In the genomic region with DNA sequence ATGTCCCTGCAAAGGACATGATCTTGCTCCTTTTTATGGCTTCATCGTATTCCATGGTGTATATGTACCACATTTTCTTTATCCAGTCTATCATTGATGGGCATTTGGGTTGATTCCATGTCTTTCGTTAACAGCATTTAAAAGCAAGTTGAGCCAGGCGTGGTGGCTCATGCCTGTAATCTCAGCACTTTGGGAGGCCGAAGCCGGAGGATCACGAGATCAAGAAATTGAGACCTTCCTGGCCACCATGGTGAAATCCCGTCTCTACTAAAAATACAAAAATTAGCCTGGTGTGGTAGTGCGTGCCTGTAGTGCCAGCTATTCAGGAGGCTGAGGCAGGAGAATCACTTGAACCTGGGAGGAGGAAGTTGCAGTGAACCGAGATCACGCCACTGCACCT, we compare ENCODE assay signal across 6 cellular contexts.
A peak's percentile ranks its signal among the peaks of the same experiment; 100 is the strongest.
DNase-seq lines count a peak whose midpoint lies in the region; ATAC-seq and TF ChIP-seq lines count a peak whose summit lies in the region.
"Not testable (repeated sequence)": the region's sequence is repeated elsewhere in the genome, so short reads cannot be mapped to it uniquely, and the experiment has no call there.

No MANE protein-coding gene starts in this region.

- H3K36me3 Mint-ChIP-seq in endodermal cell (ENCODE audit: low read depth); memory B cell; natural killer cell treated with Interleukin-12 subunit alpha and Interleukin-12 subunit beta and Interleukin-15 and Interleukin-18, amount 100 ng/mL, for 72 hours: not testable (repeated sequence)

- not testable (repeated sequence) for TF ChIP-seq EP300 in sigmoid colon (IDR thresholded peaks at IDR 0.05)

- not testable (repeated sequence) for H3K9me3 ChIP-seq in endodermal cell (ENCODE audit: control insufficient read depth, low read length); sigmoid colon; upper lobe of right lung

- H3K36me3 ChIP-seq in endodermal cell (ENCODE audit: control insufficient read depth, insufficient read depth, low read length); sigmoid colon; upper lobe of right lung: not testable (repeated sequence)

- peak; percentile 6 for DNase-seq in activated effector memory CD4-positive, alpha-beta T cell treated with anti-CD3 and anti-CD28 coated beads, Interleukin-2, amount 50 U/mL, for 16 hours
- DNase-seq in endodermal cell (peak; percentile 4), sigmoid colon (peak; percentile 28), upper lobe of right lung (peak; percentile 10)
- not testable (repeated sequence) for DNase-seq in memory B cell (ENCODE audit: low spot score in 2 of 2)
- peak; percentile 25 for DNase-seq in natural killer cell treated with Interleukin-12 subunit alpha and Interleukin-12 subunit beta and Interleukin-15 and Interleukin-18, amount 100 ng/mL, for 72 hours (ENCODE audit: low spot score)

- H3K9ac ChIP-seq in endodermal cell (ENCODE audit: extremely low read depth, low read length, poor library complexity, severe bottlenecking) = not testable (repeated sequence)

- intact Hi-C loops in sigmoid colon (cut with DNase I); upper lobe of right lung (cut with DNase I): not testable (repeated sequence)

- not testable (repeated sequence) for H3K4me3 ChIP-seq in endodermal cell (ENCODE audit: low read length); sigmoid colon; upper lobe of right lung

- not testable (repeated sequence) for TF ChIP-seq CTCF in endodermal cell (conservative IDR thresholded peaks at IDR 0.05); sigmoid colon (IDR thresholded peaks at IDR 0.05); upper lobe of right lung (IDR thresholded peaks at IDR 0.05)

- not testable (repeated sequence) for H3K27ac ChIP-seq in endodermal cell (ENCODE audit: low read depth, low read length); sigmoid colon; upper lobe of right lung

- not testable (repeated sequence) for H3K4me1 ChIP-seq in endodermal cell (ENCODE audit: control insufficient read depth, insufficient read depth, low read length)
- H3K4me1 ChIP-seq in sigmoid colon (peaks cover 0 to 32% (median 24%) of the 10 kb centered on the region in 4 donors), upper lobe of right lung (peaks cover 16% of the 10 kb centered on the region)

- H3K9me3 Mint-ChIP-seq in endodermal cell; memory B cell; natural killer cell treated with Interleukin-12 subunit alpha and Interleukin-12 subunit beta and Interleukin-15 and Interleukin-18, amount 100 ng/mL, for 72 hours: not testable (repeated sequence)

- H3K4me1 Mint-ChIP-seq in endodermal cell = not testable (repeated sequence)
- peaks cover 44% of the 10 kb centered on the region for H3K4me1 Mint-ChIP-seq in memory B cell
- H3K4me1 Mint-ChIP-seq in natural killer cell treated with Interleukin-12 subunit alpha and Interleukin-12 subunit beta and Interleukin-15 and Interleukin-18, amount 100 ng/mL, for 72 hours (ENCODE audit: low read depth in 2 of 2) = peaks cover 26 to 58% of the 10 kb centered on the region in 2 donors

- not testable (repeated sequence) for ATAC-seq in memory B cell (ENCODE audit: low read depth); natural killer cell treated with Interleukin-12 subunit alpha and Interleukin-12 subunit beta and Interleukin-15 and Interleukin-18, amount 100 ng/mL, for 72 hours; upper lobe of right lung

- H3K27me3 ChIP-seq in endodermal cell (ENCODE audit: control insufficient read depth, insufficient read depth, low read length, poor library complexity, severe bottlenecking); sigmoid colon; upper lobe of right lung: not testable (repeated sequence)

- 93 to 95% methylated on average over 9 to 10 of the region's 10 CpGs for WGBS in endodermal cell (ENCODE audit: insufficient coverage in 1 of 2, insufficient read length in 1 of 2), 2 experiments
- 98% methylated on average over 10 of the region's 10 CpGs for WGBS in sigmoid colon, 2 donors

- not testable (repeated sequence) for H3K27ac Mint-ChIP-seq in endodermal cell; natural killer cell treated with Interleukin-12 subunit alpha and Interleukin-12 subunit beta and Interleukin-15 and Interleukin-18, amount 100 ng/mL, for 72 hours
- H3K27ac Mint-ChIP-seq in memory B cell = peak overlapping the region; percentile 54

- not testable (repeated sequence) for TF ChIP-seq POLR2A in sigmoid colon (IDR thresholded peaks at IDR 0.05)

- H3K4me3 Mint-ChIP-seq in endodermal cell; memory B cell; natural killer cell treated with Interleukin-12 subunit alpha and Interleukin-12 subunit beta and Interleukin-15 and Interleukin-18, amount 100 ng/mL, for 72 hours: not testable (repeated sequence)

- not testable (repeated sequence) for H3K27me3 Mint-ChIP-seq in endodermal cell (ENCODE audit: insufficient read depth); memory B cell; natural killer cell treated with Interleukin-12 subunit alpha and Interleukin-12 subunit beta and Interleukin-15 and Interleukin-18, amount 100 ng/mL, for 72 hours
